In the genomic region with DNA sequence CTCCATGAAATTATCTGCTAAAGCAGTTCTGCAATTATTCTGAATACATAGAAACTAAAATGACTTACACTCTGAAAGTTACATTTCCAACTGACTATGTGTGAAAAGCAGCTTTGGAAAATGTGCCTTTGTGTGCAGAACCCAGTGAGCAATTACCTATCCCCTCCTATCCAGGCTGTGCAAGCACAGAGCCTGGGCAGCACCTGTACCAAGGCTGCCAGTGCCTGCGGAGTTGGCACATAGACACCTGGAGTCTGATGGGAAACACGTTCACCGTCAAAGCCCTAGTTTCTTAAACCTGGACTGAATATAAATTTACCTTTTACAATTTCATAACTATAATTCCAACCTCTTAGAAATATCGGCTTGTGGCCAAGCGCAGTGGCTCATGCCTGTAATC, we compare ENCODE assay signal across 30 cellular contexts.
"Had no signal": no experiment of that assay in that cellular context is flagged by ENCODE, and none has a peak within 500 bp of the region (broad histone marks: within the 10 kb centered on the region; RNA-seq: fewer than 3 reads in every experiment).

No MANE protein-coding gene starts in this region.

- H3K9me3 ChIP-seq: body of pancreas, breast epithelium had no signal

- H3K4me3 ChIP-seq: body of pancreas, breast epithelium had no signal

- FAIRE-seq: astrocyte, TTC549 had no signal

- H3K36me3 ChIP-seq: brain microvascular endothelial cell, breast epithelium had no signal

- H3K4me1 ChIP-seq: body of pancreas, breast epithelium had no signal

- H3K27ac ChIP-seq: body of pancreas, brain microvascular endothelial cell, breast epithelium, VCaP had no signal

- DNase-seq: activated B cell treated with CpG ODN at 0.5 μM for 24 hours; activated CD4-positive, alpha-beta memory T cell treated with anti-CD3 and anti-CD28 coated beads, Interleukin-2, amount 10 ng/mL, durations not matched to agents 7 days and 5 days; activated CD4-positive, alpha-beta T cell treated with anti-CD3 and anti-CD28 coated beads for 48 hours; activated CD4-positive, alpha-beta T cell treated with anti-CD3 and anti-CD28 coated beads, Interleukin-2, amount 10 ng/mL, durations not matched to agents 7 days and 5 days; activated CD4-positive, alpha-beta T cell treated with anti-CD3 and anti-CD28 coated beads, Interleukin-2, amount 50 U/mL, for 48 hours; activated CD4-positive, CD25-positive, alpha-beta regulatory T cell treated with anti-CD3 and anti-CD28 coated beads, Interleukin-2, amount 50 U/mL, for 72 hours; activated CD8-positive, alpha-beta memory T cell treated with anti-CD3 and anti-CD28 coated beads for 24 hours; activated CD8-positive, alpha-beta memory T cell treated with anti-CD3 and anti-CD28 coated beads, Interleukin-2, amount 10 ng/mL, durations not matched to agents 7 days and 5 days; activated CD8-positive, alpha-beta memory T cell treated with anti-CD3 and anti-CD28 coated beads, Interleukin-2, amount 50 U/mL, for 48 hours; activated CD8-positive, alpha-beta T cell treated with anti-CD3 and anti-CD28 coated beads, Interleukin-2, amount 10 ng/mL, durations not matched to agents 7 days and 5 days; activated effector memory CD4-positive, alpha-beta T cell treated with Interleukin-2 at 50 U/mL for 16 hours; activated gamma-delta T cell; activated naive CD4-positive, alpha-beta T cell treated with anti-CD3 and anti-CD28 coated beads, Interleukin-2, amount 10 ng/mL, durations not matched to agents 7 days and 5 days; activated naive CD4-positive, alpha-beta T cell treated with Interleukin-2 at 50 U/mL for 16 hours; activated naive CD8-positive, alpha-beta T cell treated with anti-CD3 and anti-CD28 coated beads, Interleukin-2, amount 10 ng/mL, durations not matched to agents 7 days and 5 days; activated naive CD8-positive, alpha-beta T cell treated with anti-CD3 and anti-CD28 coated beads, Interleukin-2, amount 50 U/mL, for 24 hours; activated T-cell treated with anti-CD3 and anti-CD28 coated beads, Interleukin-2, amount 50 U/mL, for 24 hours; activated T-cell treated with anti-CD3 and anti-CD28 coated beads, Interleukin-2, amount 50 U/mL, for 48 hours; amygdala; aorta; body of pancreas; brain microvascular endothelial cell; central memory CD4-positive, alpha-beta T cell; T-helper 1 cell; T-helper 2 cell; T-helper 9 cell had no signal

- H3K27me3 ChIP-seq: body of pancreas, brain microvascular endothelial cell, breast epithelium had no signal
